9 cellular contexts compared by ENCODE assay signal in the genomic region with DNA sequence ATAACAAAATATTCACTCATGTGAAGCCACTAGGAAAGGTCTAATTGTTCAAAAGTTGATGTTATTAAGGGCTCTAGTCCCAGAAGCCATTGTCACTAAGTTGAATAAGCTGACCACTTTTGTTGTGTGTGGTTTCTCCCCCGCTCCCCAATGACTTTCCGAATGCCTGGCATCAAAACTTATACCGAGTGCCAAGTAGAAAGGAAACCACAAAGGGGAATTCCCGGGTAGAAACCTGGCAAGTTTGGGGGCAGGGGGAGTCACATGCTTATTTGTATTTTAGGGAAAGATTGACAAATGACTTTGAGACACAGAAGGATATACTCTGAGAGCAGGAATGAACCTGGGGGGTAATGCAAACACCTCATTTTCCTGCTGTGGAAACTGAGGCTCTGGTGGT.
DNase-seq lines count a peak whose midpoint lies in the region; ATAC-seq, FAIRE-seq and TF ChIP-seq lines count a peak whose summit lies in the region.
"Had no signal": no experiment of that assay in that cellular context is flagged by ENCODE, and none has a peak within 500 bp of the region (broad histone marks: within the 10 kb centered on the region; RNA-seq: fewer than 3 reads in every experiment).

No MANE protein-coding gene starts in this region.

- no peaks in the 10 kb centered on the region for H3K36me3 ChIP-seq in GM12878 (ENCODE audit: control insufficient read depth in 2 of 2, insufficient read depth in 2 of 2, low read length in 1 of 2)
- no peaks in the 10 kb centered on the region for H3K36me3 ChIP-seq in Karpas-422 (ENCODE audit: insufficient read depth, low read length)

- H3K9me3 ChIP-seq in GM12878 (replicated peaks; ENCODE audit: control insufficient read depth, insufficient read depth, low read length) (no peaks in the 10 kb centered on the region), Karpas-422 (ENCODE audit: low read length) (no peaks in the 10 kb centered on the region)

- no peaks in the 10 kb centered on the region for H3K27me3 Mint-ChIP-seq in osteocyte (ENCODE audit: unreplicated experiment)

- H3K27ac Mint-ChIP-seq in osteocyte (ENCODE audit: unreplicated experiment) = peak overlapping the region; percentile 83

- H3K4me3 ChIP-seq in GM12878 (no peak overlapping the region), Karpas-422 (ENCODE audit: low read length) (no peak overlapping the region)

- no peak for TF ChIP-seq RAD21 in GM12878 (IDR thresholded peaks at IDR 0.05; ENCODE audit: insufficient read depth, low read depth, low read length)

- H3K27me3 ChIP-seq in GM12878 (replicated peaks in 1 of 2; ENCODE audit: control insufficient read depth in 2 of 2, insufficient read depth in 2 of 2, low read length in 1 of 2) (no peaks in the 10 kb centered on the region), Karpas-422 (ENCODE audit: low read length) (no peaks in the 10 kb centered on the region)

- CTCF ChIA-PET in GM12878 (lab: Yijun Ruan, JAX) = interaction anchor here (0.7 kb wide), 1 partner anchor 11 kb away, joined by 3 read pairs; no protein-coding TSS in a partner anchor

- SMC1A ChIA-PET in GM12878 (lab: Charles Lee; ENCODE audit: uncharacterized antibody, unreplicated experiment) = interaction anchor here (1.1 kb wide), 1 partner anchor 23 kb away, joined by 3 read pairs; no protein-coding TSS in a partner anchor

- WGBS in GM12878 (ENCODE audit: insufficient coverage, insufficient replicate concordance, low lambda C conversion rate, missing lambda C conversion rate) = 2% methylated on average over 4 of the region's 4 CpGs

- H3K9ac ChIP-seq in GM12878 (ENCODE audit: control insufficient read depth, insufficient read depth, low read length) (no peak overlapping the region), Karpas-422 (ENCODE audit: low read length) (no peak overlapping the region)

- TF ChIP-seq EP300 in GM12878 (IDR thresholded peaks at IDR 0.05; ENCODE audit: borderline replicate concordance in 1 of 2, control insufficient read depth in 1 of 2, low read depth in 2 of 2, low read length in 2 of 2) = no peak

- peaks cover 26% of the 10 kb centered on the region for H3K36me3 Mint-ChIP-seq in osteocyte (ENCODE audit: unreplicated experiment)

- no TSS peak for BruUV-seq in GM12878 (replicated peaks; lab: Mats Ljungman, UMichigan)

- TF ChIP-seq CTCF in GM12878 (IDR thresholded peaks at IDR 0.05 in 2 of 3, conservative IDR thresholded peaks at IDR 0.05 in 1 of 3; ENCODE audit: control insufficient read depth in 2 of 3, extremely low read depth in 1 of 3, insufficient read depth in 1 of 3, low read depth in 3 of 3, low read length in 3 of 3) (no peak), osteocyte (IDR thresholded peaks at IDR 0.05) (no peak)

- no peaks in the 10 kb centered on the region for H3K9me3 Mint-ChIP-seq in osteocyte (ENCODE audit: unreplicated experiment)

- RAD21 ChIA-PET in GM12878 (lab: Charles Lee; ENCODE audit: unreplicated experiment) = no interaction called here

- no peaks in the 10 kb centered on the region for H3K9me2 ChIP-seq in Karpas-422 (replicated peaks; ENCODE audit: insufficient read depth, low read length)

- POLR2A ChIA-PET in GM12878 (lab: Charles Lee) = no interaction called here

- no peak overlapping the region for H2AFZ ChIP-seq in GM12878 (ENCODE audit: control insufficient read depth, low read depth, low read length)
- H2AFZ ChIP-seq in Karpas-422 (ENCODE audit: low read length) = no peak overlapping the region

- H3K4me3 Mint-ChIP-seq in osteocyte (ENCODE audit: unreplicated experiment) = no peak overlapping the region

- in situ Hi-C loops in ACHN (cut with HindIII; ENCODE audit: low pct_ligation_motif_present, low pct_unique_long_range_greater_than_20kb, low sequenced_read_pairs) = no loop called here
- in situ Hi-C loops in GM12878 (cut with MboI) = no loop called here

- H3K4me1 Mint-ChIP-seq in osteocyte (ENCODE audit: unreplicated experiment) = peaks cover 68% of the 10 kb centered on the region

- no peak for TF ChIP-seq POLR2A in GM12878 (IDR thresholded peaks at IDR 0.05; ENCODE audit: low read depth, low read length)

- H3K27ac ChIP-seq in GM12878 (ENCODE audit: control insufficient read depth, insufficient read depth) = no peak overlapping the region
- H3K27ac ChIP-seq in Karpas-422 (ENCODE audit: low read length) = no peak overlapping the region

- H3K4me1 ChIP-seq in GM12878 (ENCODE audit: control insufficient read depth, insufficient read depth, low read length) (peaks cover 33% of the 10 kb centered on the region), Karpas-422 (ENCODE audit: low read length) (no peaks in the 10 kb centered on the region)

- H4K20me1 ChIP-seq in GM12878 (ENCODE audit: control insufficient read depth, insufficient read depth) (no peaks in the 10 kb centered on the region), Karpas-422 (ENCODE audit: insufficient read depth, low read depth, low read length) (no peaks in the 10 kb centered on the region)

- ATAC-seq in GM12878 = peak; percentile 70
- ATAC-seq in GM21717 (IDR thresholded peaks at IDR 0.05; ENCODE audit: unreplicated experiment) = no peak
- no peak for ATAC-seq in GM18519 (IDR thresholded peaks at IDR 0.05; ENCODE audit: low FRiP score, unreplicated experiment)

- intact Hi-C loops in GM12878 (cut with micrococcal nuclease; ENCODE audit: unreplicated experiment) = no loop called here

- peak overlapping the region; percentile 0; the same call in 1 of the 2 replicates for H3K4me2 ChIP-seq in GM12878 (ENCODE audit: control insufficient read depth, insufficient read depth)
- no peak overlapping the region for H3K4me2 ChIP-seq in Karpas-422 (ENCODE audit: low read depth, low read length, poor library complexity, severe bottlenecking)

- DNase-seq in ACHN (peak; percentile 56), OCI-M1 (lab: John Stamatoyannopoulos, UW) (peak; percentile 45), GM12878 (ENCODE audit: low read depth, low spot score) (no peak), osteocyte (ENCODE audit: extremely low spot score, unreplicated experiment) (no peak), Karpas-422 (no peak), NCI-H1694 (lab: John Stamatoyannopoulos, UW) (no peak)
- DNase-seq: effector CD8-positive, alpha-beta T cell had no signal

- H3K79me2 ChIP-seq in GM12878 (ENCODE audit: control insufficient read depth, insufficient read depth, low read length) (no peaks in the 10 kb centered on the region), Karpas-422 (ENCODE audit: low read length) (no peaks in the 10 kb centered on the region)

- no peak for FAIRE-seq in GM12878 (lab: Jason Lieb, UNC)

TF ChIP-seq in GM12878, 131 proteins besides CTCF, POLR2A, EP300 and RAD21 (continues in another document):
- TF ChIP-seq SUPT20H (IDR thresholded peaks at IDR 0.05; ENCODE audit: borderline replicate concordance, control insufficient read depth, low read depth, low read length) (no peak), RBBP5 (conservative IDR thresholded peaks at IDR 0.05) (no peak), SIN3A (IDR thresholded peaks at IDR 0.05; ENCODE audit: low read depth, low read length) (no peak)
- TF ChIP-seq, protein P1, sequence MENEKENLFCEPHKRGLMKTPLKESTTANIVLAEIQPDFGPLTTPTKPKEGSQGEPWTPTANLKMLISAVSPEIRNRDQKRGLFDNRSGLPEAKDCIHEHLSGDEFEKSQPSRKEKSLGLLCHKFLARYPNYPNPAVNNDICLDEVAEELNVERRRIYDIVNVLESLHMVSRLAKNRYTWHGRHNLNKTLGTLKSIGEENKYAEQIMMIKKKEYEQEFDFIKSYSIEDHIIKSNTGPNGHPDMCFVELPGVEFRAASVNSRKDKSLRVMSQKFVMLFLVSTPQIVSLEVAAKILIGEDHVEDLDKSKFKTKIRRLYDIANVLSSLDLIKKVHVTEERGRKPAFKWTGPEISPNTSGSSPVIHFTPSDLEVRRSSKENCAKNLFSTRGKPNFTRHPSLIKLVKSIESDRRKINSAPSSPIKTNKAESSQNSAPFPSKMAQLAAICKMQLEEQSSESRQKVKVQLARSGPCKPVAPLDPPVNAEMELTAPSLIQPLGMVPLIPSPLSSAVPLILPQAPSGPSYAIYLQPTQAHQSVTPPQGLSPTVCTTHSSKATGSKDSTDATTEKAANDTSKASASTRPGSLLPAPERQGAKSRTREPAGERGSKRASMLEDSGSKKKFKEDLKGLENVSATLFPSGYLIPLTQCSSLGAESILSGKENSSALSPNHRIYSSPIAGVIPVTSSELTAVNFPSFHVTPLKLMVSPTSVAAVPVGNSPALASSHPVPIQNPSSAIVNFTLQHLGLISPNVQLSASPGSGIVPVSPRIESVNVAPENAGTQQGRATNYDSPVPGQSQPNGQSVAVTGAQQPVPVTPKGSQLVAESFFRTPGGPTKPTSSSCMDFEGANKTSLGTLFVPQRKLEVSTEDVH (IDR thresholded peaks at IDR 0.05; ENCODE audit: low read depth, partially characterized antibody) = no peak
- TF ChIP-seq, protein P2, sequence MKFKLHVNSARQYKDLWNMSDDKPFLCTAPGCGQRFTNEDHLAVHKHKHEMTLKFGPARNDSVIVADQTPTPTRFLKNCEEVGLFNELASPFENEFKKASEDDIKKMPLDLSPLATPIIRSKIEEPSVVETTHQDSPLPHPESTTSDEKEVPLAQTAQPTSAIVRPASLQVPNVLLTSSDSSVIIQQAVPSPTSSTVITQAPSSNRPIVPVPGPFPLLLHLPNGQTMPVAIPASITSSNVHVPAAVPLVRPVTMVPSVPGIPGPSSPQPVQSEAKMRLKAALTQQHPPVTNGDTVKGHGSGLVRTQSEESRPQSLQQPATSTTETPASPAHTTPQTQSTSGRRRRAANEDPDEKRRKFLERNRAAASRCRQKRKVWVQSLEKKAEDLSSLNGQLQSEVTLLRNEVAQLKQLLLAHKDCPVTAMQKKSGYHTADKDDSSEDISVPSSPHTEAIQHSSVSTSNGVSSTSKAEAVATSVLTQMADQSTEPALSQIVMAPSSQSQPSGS (IDR thresholded peaks at IDR 0.05; ENCODE audit: low read length) = peak; percentile 37; the same call in 1 of the 2 replicates

Comparison
In these comparisons a context has a peak if more than half of its experiments do, and no peak if none do; other contexts are left out.
1. DNase-seq: peak in ACHN (single experiment) and OCI-M1 (single experiment); none in GM12878 (single experiment), osteocyte (single experiment), Karpas-422 (single experiment) and NCI-H1694 (single experiment).